Comparison of ENCODE assay signal across 8 cellular contexts in genomic region chr2:38602732-38603401, GRCh38. TPM values are rescaled to one million over a fixed set of nuclear protein-coding genes. Genes with fewer than 3 reads are reported as not detected.
A peak's percentile ranks its signal among the peaks of the same experiment; 100 is the strongest.
DNase-seq lines count a peak whose midpoint lies in the region; ATAC-seq and TF ChIP-seq lines count a peak whose summit lies in the region.

HNRNPLL (minus strand) TSS chr2:38602928; CDS start chr2:38602626, 302 bp downstream.

- TF ChIP-seq CTCF in LNCaP clone FGC (IDR thresholded peaks at IDR 0.05; ENCODE audit: control insufficient read depth, extremely low read depth, insufficient read depth) (no peak), RWPE2 (IDR thresholded peaks at IDR 0.05; ENCODE audit: poor library complexity, severe bottlenecking) (no peak), fibroblast of lung (conservative IDR thresholded peaks at IDR 0.05 in 1 of 2, IDR thresholded peaks at IDR 0.05 in 1 of 2; ENCODE audit: low read depth in 1 of 2, low read length in 2 of 2) (no peak)

- in situ Hi-C loops in GM23248 (cut with MboI) = loop anchor here (10.0 kb wide), 1 partner anchor 112 kb away; no protein-coding TSS in a partner anchor

- DNase-seq in DMS79 (lab: John Stamatoyannopoulos, UW) (peak; percentile 90), GM23248 (peak; percentile 99), LNCaP clone FGC (ENCODE audit: low read depth) (peak; percentile 67), RWPE2 (ENCODE audit: low spot score) (peak; percentile 96), fibroblast of lung (ENCODE audit: low read depth in 2 of 2) (peak; percentile 97 to 98)
- DNase-seq in activated T-helper 2 cell treated with anti-CD3 and anti-CD28 coated beads, Interferon-gamma antibody, Interleukin-2, Interleukin-4, amounts not matched to agents 10 μg/mL and 5 μg/mL and 100 μg/mL, durations not matched to agents 14 hours and 24 hours and 36 hours (ENCODE audit: low spot score) = peak; percentile 95
- peak; percentile 86 to 98 (median 91) for DNase-seq in naive thymus-derived CD4-positive, alpha-beta T cell

- ATAC-seq in RWPE2 (ENCODE audit: low read depth) = peak; percentile 82
- peak; percentile 91 for ATAC-seq in naive thymus-derived CD4-positive, alpha-beta T cell
- peak; percentile 91 for ATAC-seq in stimulated activated memory B cell treated with anti-CD40 and anti-IgM and Interleukin-4, amounts not matched to agents 10 μg/mL and 1 μg/mL and 100 μg/mL, for 72 hours

- WGBS in GM23248 (ENCODE audit: low coverage in 1 of 2, low lambda C conversion rate in 2 of 2, missing lambda C conversion rate in 2 of 2), 2 experiments = 1% methylated on average over 55 to 73 of the region's 75 CpGs

- no peaks in the 10 kb centered on the region for H3K36me3 ChIP-seq in GM23248 (ENCODE audit: low read depth)
- H3K36me3 ChIP-seq in RWPE2 (ENCODE audit: low read depth) = no peaks in the 10 kb centered on the region
- H3K36me3 ChIP-seq in fibroblast of lung (ENCODE audit: control insufficient read depth, insufficient read depth, low read length) = no peaks in the 10 kb centered on the region
- H3K36me3 ChIP-seq in naive thymus-derived CD4-positive, alpha-beta T cell (ENCODE audit: control insufficient read depth in 2 of 3, insufficient read depth in 3 of 3, low read length in 3 of 3) = peaks cover 0 to 11% (median 0%) of the 10 kb centered on the region in 3 experiments

- peak within 1 kb of the TSS; percentile 91 for H3K27ac Mint-ChIP-seq in activated T-helper 2 cell treated with anti-CD3 and anti-CD28 coated beads, Interferon-gamma antibody, Interleukin-2, Interleukin-4, amounts not matched to agents 10 μg/mL and 5 μg/mL and 100 μg/mL, durations not matched to agents 14 hours and 24 hours and 36 hours
- H3K27ac Mint-ChIP-seq in naive thymus-derived CD4-positive, alpha-beta T cell = peak within 1 kb of the TSS; percentile 82 to 94 (median 90)
- H3K27ac Mint-ChIP-seq in stimulated activated memory B cell treated with anti-CD40 and anti-IgM and Interleukin-4, amounts not matched to agents 10 μg/mL and 1 μg/mL and 100 μg/mL, for 72 hours = peak within 1 kb of the TSS; percentile 72

- H3K4me1 ChIP-seq in GM23248 (ENCODE audit: insufficient read depth) (peaks cover 33% of the 10 kb centered on the region), RWPE2 (ENCODE audit: insufficient read depth, poor library complexity, severe bottlenecking) (peaks cover 22% of the 10 kb centered on the region), fibroblast of lung (ENCODE audit: control insufficient read depth, extremely low read depth, insufficient read depth, low read length) (peaks cover 16% of the 10 kb centered on the region)
- H3K4me1 ChIP-seq in naive thymus-derived CD4-positive, alpha-beta T cell (ENCODE audit: control insufficient read depth in 2 of 2, insufficient read depth in 2 of 2, low read length in 2 of 2) = peaks cover 11 to 15% of the 10 kb centered on the region in 2 donors

- H3K4me2 ChIP-seq in GM23248 (ENCODE audit: unreplicated experiment) (peak within 1 kb of the TSS; percentile 100), fibroblast of lung (ENCODE audit: extremely low read depth, insufficient read depth, low read length) (peak within 1 kb of the TSS; percentile 100)

- intact Hi-C loops in activated T-helper 2 cell treated with anti-CD3 and anti-CD28 coated beads, Interferon-gamma antibody, Interleukin-2, Interleukin-4, amounts not matched to agents 10 μg/mL and 5 μg/mL and 100 μg/mL, durations not matched to agents 14 hours and 24 hours and 36 hours (cut with micrococcal nuclease) = loop anchor here (1.0 kb wide), 6 partner anchors 22 to 119 kb away; no protein-coding TSS in a partner anchor
- intact Hi-C loops in naive thymus-derived CD4-positive, alpha-beta T cell (cut with micrococcal nuclease) = loop anchor here (1.0 to 5.0 kb wide), 18 partner anchors 13 to 519 kb away; partner anchors contain the start of genes ATL2 (in 2 of the 2), SOS1 (in 2 of the 2), SRSF7 (in 2 of the 2) and GEMIN6 (in 1 of the 2)

- H3K9me3 ChIP-seq in GM23248 (ENCODE audit: low read depth) (no peaks in the 10 kb centered on the region), RWPE2 (ENCODE audit: severe bottlenecking) (no peaks in the 10 kb centered on the region), fibroblast of lung (ENCODE audit: control insufficient read depth, insufficient read depth, low read depth, low read length) (no peaks in the 10 kb centered on the region)
- no peaks in the 10 kb centered on the region for H3K9me3 ChIP-seq in naive thymus-derived CD4-positive, alpha-beta T cell (ENCODE audit: control insufficient read depth in 2 of 3, low read length in 3 of 3)

- H3K27me3 ChIP-seq in GM23248 (replicated peaks; ENCODE audit: insufficient read depth) (no peaks in the 10 kb centered on the region), RWPE2 (ENCODE audit: insufficient read depth, poor library complexity, severe bottlenecking) (no peaks in the 10 kb centered on the region), fibroblast of lung (ENCODE audit: control insufficient read depth, insufficient read depth, low read length) (no peaks in the 10 kb centered on the region)
- H3K27me3 ChIP-seq in naive thymus-derived CD4-positive, alpha-beta T cell (ENCODE audit: control insufficient read depth in 2 of 2, insufficient read depth in 2 of 2, low read length in 2 of 2) = no peaks in the 10 kb centered on the region

- H3K4me3 ChIP-seq in GM23248 = peak within 1 kb of the TSS; percentile 94
- peak within 1 kb of the TSS; percentile 69 for H3K4me3 ChIP-seq in LNCaP clone FGC (ENCODE audit: low read depth, low read length)
- H3K4me3 ChIP-seq in RWPE2 (ENCODE audit: severe bottlenecking) = peak within 1 kb of the TSS; percentile 88
- peak within 1 kb of the TSS; percentile 81 to 88 (median 88) for H3K4me3 ChIP-seq in fibroblast of lung (replicated peaks in 1 of 4; ENCODE audit: control extremely low read depth in 1 of 4, insufficient read depth in 1 of 4, low read depth in 3 of 4, low read length in 4 of 4)
- H3K4me3 ChIP-seq in naive thymus-derived CD4-positive, alpha-beta T cell (ENCODE audit: low read length) = peak within 1 kb of the TSS; percentile 86

- POLR2A ChIA-PET in naive thymus-derived CD4-positive, alpha-beta T cell (lab: Charles Lee) = interaction anchor here (0.6 to 6.4 kb wide), 9 partner anchors 21 to 148 kb away, joined by 3 to 61 read pairs (median 5); partner anchors contain the start of genes GALM and SRSF7

- peak within 1 kb of the TSS; percentile 100 for H2AFZ ChIP-seq in GM23248
- H2AFZ ChIP-seq in fibroblast of lung (ENCODE audit: low read length) = peak within 1 kb of the TSS; percentile 92

- H3K9ac ChIP-seq in GM23248 (peak within 1 kb of the TSS; percentile 93), fibroblast of lung (ENCODE audit: insufficient read depth, low read length) (peak within 1 kb of the TSS; percentile 96)

- H3K79me2 ChIP-seq in GM23248 (ENCODE audit: insufficient read depth) = peaks cover 46% of the 10 kb centered on the region
- H3K79me2 ChIP-seq in fibroblast of lung (ENCODE audit: control insufficient read depth, insufficient read depth, low read length) = peaks cover 46% of the 10 kb centered on the region

- H3F3A ChIP-seq in GM23248 (ENCODE audit: insufficient read depth) = peaks cover 26% of the 10 kb centered on the region; the same call in 1 of the 2 replicates

- no peaks in the 10 kb centered on the region for H3K9me2 ChIP-seq in GM23248 (ENCODE audit: insufficient read depth)

- H4K20me1 ChIP-seq in GM23248 (ENCODE audit: insufficient read depth) (peaks cover 29% of the 10 kb centered on the region), fibroblast of lung (ENCODE audit: control insufficient read depth, extremely low read depth, insufficient read depth, low read length) (no peaks in the 10 kb centered on the region)

- no peaks in the 10 kb centered on the region for H3K27me3 Mint-ChIP-seq in activated T-helper 2 cell treated with anti-CD3 and anti-CD28 coated beads, Interferon-gamma antibody, Interleukin-2, Interleukin-4, amounts not matched to agents 10 μg/mL and 5 μg/mL and 100 μg/mL, durations not matched to agents 14 hours and 24 hours and 36 hours (ENCODE audit: low read depth)
- no peaks in the 10 kb centered on the region for H3K27me3 Mint-ChIP-seq in naive thymus-derived CD4-positive, alpha-beta T cell
- peaks cover 48% of the 10 kb centered on the region for H3K27me3 Mint-ChIP-seq in stimulated activated memory B cell treated with anti-CD40 and anti-IgM and Interleukin-4, amounts not matched to agents 10 μg/mL and 1 μg/mL and 100 μg/mL, for 72 hours

- H3K36me3 Mint-ChIP-seq in activated T-helper 2 cell treated with anti-CD3 and anti-CD28 coated beads, Interferon-gamma antibody, Interleukin-2, Interleukin-4, amounts not matched to agents 10 μg/mL and 5 μg/mL and 100 μg/mL, durations not matched to agents 14 hours and 24 hours and 36 hours (ENCODE audit: low read depth) = peaks cover 24% of the 10 kb centered on the region
- H3K36me3 Mint-ChIP-seq in naive thymus-derived CD4-positive, alpha-beta T cell = peaks cover 0 to 4% (median 0%) of the 10 kb centered on the region in 5 donors
- no peaks in the 10 kb centered on the region for H3K36me3 Mint-ChIP-seq in stimulated activated memory B cell treated with anti-CD40 and anti-IgM and Interleukin-4, amounts not matched to agents 10 μg/mL and 1 μg/mL and 100 μg/mL, for 72 hours

- no peaks in the 10 kb centered on the region for H3K9me3 Mint-ChIP-seq in activated T-helper 2 cell treated with anti-CD3 and anti-CD28 coated beads, Interferon-gamma antibody, Interleukin-2, Interleukin-4, amounts not matched to agents 10 μg/mL and 5 μg/mL and 100 μg/mL, durations not matched to agents 14 hours and 24 hours and 36 hours
- H3K9me3 Mint-ChIP-seq in naive thymus-derived CD4-positive, alpha-beta T cell = no peaks in the 10 kb centered on the region
- no peaks in the 10 kb centered on the region for H3K9me3 Mint-ChIP-seq in stimulated activated memory B cell treated with anti-CD40 and anti-IgM and Interleukin-4, amounts not matched to agents 10 μg/mL and 1 μg/mL and 100 μg/mL, for 72 hours

- H3K4me3 Mint-ChIP-seq in activated T-helper 2 cell treated with anti-CD3 and anti-CD28 coated beads, Interferon-gamma antibody, Interleukin-2, Interleukin-4, amounts not matched to agents 10 μg/mL and 5 μg/mL and 100 μg/mL, durations not matched to agents 14 hours and 24 hours and 36 hours (ENCODE audit: low read depth) = peak within 1 kb of the TSS; percentile 90
- H3K4me3 Mint-ChIP-seq in naive thymus-derived CD4-positive, alpha-beta T cell = peak within 1 kb of the TSS; percentile 88 to 97 (median 95)
- H3K4me3 Mint-ChIP-seq in stimulated activated memory B cell treated with anti-CD40 and anti-IgM and Interleukin-4, amounts not matched to agents 10 μg/mL and 1 μg/mL and 100 μg/mL, for 72 hours = peak within 1 kb of the TSS; percentile 82

- H3K4me1 Mint-ChIP-seq in activated T-helper 2 cell treated with anti-CD3 and anti-CD28 coated beads, Interferon-gamma antibody, Interleukin-2, Interleukin-4, amounts not matched to agents 10 μg/mL and 5 μg/mL and 100 μg/mL, durations not matched to agents 14 hours and 24 hours and 36 hours (ENCODE audit: low read depth) = peaks cover 59% of the 10 kb centered on the region
- peaks cover 29 to 57% (median 50%) of the 10 kb centered on the region in 7 donors for H3K4me1 Mint-ChIP-seq in naive thymus-derived CD4-positive, alpha-beta T cell
- peaks cover 19% of the 10 kb centered on the region for H3K4me1 Mint-ChIP-seq in stimulated activated memory B cell treated with anti-CD40 and anti-IgM and Interleukin-4, amounts not matched to agents 10 μg/mL and 1 μg/mL and 100 μg/mL, for 72 hours

- H3K27ac ChIP-seq in GM23248 (peak within 1 kb of the TSS; percentile 82), RWPE2 (ENCODE audit: poor library complexity, severe bottlenecking) (peak within 1 kb of the TSS; percentile 83), fibroblast of lung (ENCODE audit: insufficient read depth, low read length) (peak within 1 kb of the TSS; percentile 95)
- peak within 1 kb of the TSS; percentile 72 for H3K27ac ChIP-seq in naive thymus-derived CD4-positive, alpha-beta T cell (ENCODE audit: low read depth, low read length)

- CTCF ChIA-PET in naive thymus-derived CD4-positive, alpha-beta T cell (lab: Charles Lee) = interaction anchor here (0.9 to 3.8 kb wide), 15 partner anchors 8 to 141 kb away, joined by 3 to 16 read pairs (median 6); partner anchors contain the start of gene GALM

RNA-seq across cellular contexts. Expression of gene HNRNPLL, which starts in this region (rescaled TPM):
- total RNA-seq in GM23248 (2014; rRNA removed; shearing (Covaris generic)) = 34.9 and 42.6 TPM in 2 replicates
- polyA plus RNA-seq in GM23248 (2016; fragmentation: Nextera tagmentation; extraction: Ambion mirVana) = 31.3 and 32.6 TPM in 2 replicates
- 65.7 and 67.7 TPM in 2 replicates for total RNA-seq in activated T-helper 2 cell treated with anti-CD3 and anti-CD28 coated beads, Interferon-gamma antibody, Interleukin-2, Interleukin-4, amounts not matched to agents 10 μg/mL and 5 μg/mL and 100 μg/mL, durations not matched to agents 14 hours and 24 hours and 36 hours
- total RNA-seq in fibroblast of lung = 48.3 and 51.4 TPM in 2 replicates
- polyA plus RNA-seq in fibroblast of lung = 33.0 and 36.4 TPM in 2 replicates
- 39.9 and 42.8 TPM in 2 replicates for polyA plus RNA-seq in fibroblast of lung (2012)
- polyA minus RNA-seq in fibroblast of lung (ENCODE audit: low replicate concordance) = 2.6 and 7.5 TPM in 2 replicates
- total RNA-seq in naive thymus-derived CD4-positive, alpha-beta T cell = 10 to 100 TPM; 10.1 to 66.8 (median 30.2) TPM
- 10 to 100 TPM; 14.1 to 16.4 TPM for polyA plus RNA-seq in naive thymus-derived CD4-positive, alpha-beta T cell

Comparison
In these comparisons a context has a peak if more than half of its experiments do, and no peak if none do; other contexts are left out.
1. Peak in every context shown above with its lines: DNase-seq, ATAC-seq, H3K4me3 ChIP-seq and H3K27ac ChIP-seq.